9 cellular contexts compared by ENCODE assay signal in genomic region chr12:48197967-48198618, GRCh38. TPM values are rescaled to one million over a fixed set of nuclear protein-coding genes. Genes with fewer than 3 reads are reported as not detected.
DNase-seq lines count a peak whose midpoint lies in the region; ATAC-seq lines count a peak whose summit lies in the region.
"Had no signal": no experiment of that assay in that cellular context is flagged by ENCODE, and none has a peak within 500 bp of the region (broad histone marks: within the 10 kb centered on the region; RNA-seq: fewer than 3 reads in every experiment).

No MANE protein-coding gene starts in this region.

- peak overlapping the region; percentile 92 for H3K27ac Mint-ChIP-seq in activated T-cell treated with anti-CD3 and anti-CD28 coated beads, Interleukin-2, amount 50 U/mL, for 72 hours
- H3K27ac Mint-ChIP-seq in naive thymus-derived CD4-positive, alpha-beta T cell = peak overlapping the region; percentile 94 to 99 (median 96)
- H3K27ac Mint-ChIP-seq in stimulated activated effector memory CD8-positive, alpha-beta T cell treated with anti-CD3 and anti-CD28 coated beads, Interleukin-12 subunit alpha, Interleukin-12 subunit beta, amount 100 ng/mL, for 72 hours = peak overlapping the region; percentile 99

- H3K36me3 ChIP-seq in naive thymus-derived CD4-positive, alpha-beta T cell (ENCODE audit: control insufficient read depth in 2 of 3, insufficient read depth in 3 of 3, low read length in 3 of 3) = peaks cover 0 to 7% (median 0%) of the 10 kb centered on the region in 3 experiments

- POLR2A ChIA-PET in naive thymus-derived CD4-positive, alpha-beta T cell (lab: Charles Lee) = interaction anchor here (0.6 to 4.6 kb wide), 22 partner anchors 10 to 1119 kb away, joined by 3 to 56 read pairs (median 6); partner anchors contain the start of genes ASB8, CCDC184, KANSL2 and RPAP3

- peaks cover 11% of the 10 kb centered on the region in 2 donors for H3K9me3 Mint-ChIP-seq in activated T-cell treated with anti-CD3 and anti-CD28 coated beads, Interleukin-2, amount 50 U/mL, for 72 hours
- H3K9me3 Mint-ChIP-seq in naive thymus-derived CD4-positive, alpha-beta T cell = peaks cover 5 to 26% (median 20%) of the 10 kb centered on the region in 11 donors
- H3K9me3 Mint-ChIP-seq in stimulated activated effector memory CD8-positive, alpha-beta T cell treated with anti-CD3 and anti-CD28 coated beads, Interleukin-12 subunit alpha, Interleukin-12 subunit beta, amount 100 ng/mL, for 72 hours = peaks cover 4% of the 10 kb centered on the region

- peak overlapping the region; percentile 98 for H3K27ac ChIP-seq in naive thymus-derived CD4-positive, alpha-beta T cell (ENCODE audit: low read depth, low read length)

- peak overlapping the region; percentile 89 to 95 for H3K4me3 Mint-ChIP-seq in activated T-cell treated with anti-CD3 and anti-CD28 coated beads, Interleukin-2, amount 50 U/mL, for 72 hours
- H3K4me3 Mint-ChIP-seq in naive thymus-derived CD4-positive, alpha-beta T cell = peak overlapping the region; percentile 83 to 96 (median 92)
- peak overlapping the region; percentile 75 for H3K4me3 Mint-ChIP-seq in stimulated activated effector memory CD8-positive, alpha-beta T cell treated with anti-CD3 and anti-CD28 coated beads, Interleukin-12 subunit alpha, Interleukin-12 subunit beta, amount 100 ng/mL, for 72 hours

- DNase-seq in CD1c-positive myeloid dendritic cell (ENCODE audit: extremely low spot score) (peak; percentile 98), OCI-M2 (lab: John Stamatoyannopoulos, UW; ENCODE audit: unreplicated experiment) (peak; percentile 77), fibroblast of gingiva (ENCODE audit: low read depth) (peak; percentile 94)
- DNase-seq in activated T-cell treated with anti-CD3 and anti-CD28 coated beads, Interleukin-2, amount 50 U/mL, for 72 hours = peak; percentile 94 to 96
- DNase-seq in naive thymus-derived CD4-positive, alpha-beta T cell = peak; percentile 75 to 88 (median 86)
- DNase-seq in stimulated activated effector memory CD8-positive, alpha-beta T cell treated with anti-CD3 and anti-CD28 coated beads, Interleukin-12 subunit alpha, Interleukin-12 subunit beta, amount 100 ng/mL, for 72 hours (ENCODE audit: low spot score in 2 of 2) = peak; percentile 75 to 93

- CTCF ChIA-PET in naive thymus-derived CD4-positive, alpha-beta T cell (lab: Charles Lee) = interaction anchor here (1.0 to 4.7 kb wide), 7 partner anchors 10 to 235 kb away, joined by 3 to 33 read pairs (median 4); partner anchors contain the start of genes CCDC184 and TMEM106C

- H3K4me3 ChIP-seq in naive thymus-derived CD4-positive, alpha-beta T cell (ENCODE audit: low read length) = peak overlapping the region; percentile 89

- intact Hi-C loops in naive thymus-derived CD4-positive, alpha-beta T cell (cut with micrococcal nuclease) = loop anchor here (1.0 to 5.0 kb wide), 13 partner anchors 9 to 759 kb away; partner anchors contain the start of genes ASB8 (in 2 of the 2), CCDC184 (in 2 of the 2), CCNT1 (in 2 of the 2) and SENP1 (in 2 of the 2)

- H3K4me1 ChIP-seq in naive thymus-derived CD4-positive, alpha-beta T cell (ENCODE audit: control insufficient read depth in 2 of 2, insufficient read depth in 2 of 2, low read length in 2 of 2) = peaks cover 28% of the 10 kb centered on the region in 2 donors

- peaks cover 14 to 30% of the 10 kb centered on the region in 2 donors for H3K36me3 Mint-ChIP-seq in activated T-cell treated with anti-CD3 and anti-CD28 coated beads, Interleukin-2, amount 50 U/mL, for 72 hours (ENCODE audit: insufficient read depth in 2 of 2)
- peaks cover 10 to 31% (median 25%) of the 10 kb centered on the region in 5 donors for H3K36me3 Mint-ChIP-seq in naive thymus-derived CD4-positive, alpha-beta T cell
- peaks cover 6% of the 10 kb centered on the region for H3K36me3 Mint-ChIP-seq in stimulated activated effector memory CD8-positive, alpha-beta T cell treated with anti-CD3 and anti-CD28 coated beads, Interleukin-12 subunit alpha, Interleukin-12 subunit beta, amount 100 ng/mL, for 72 hours

- peak; percentile 99 for ATAC-seq in GM19372 (IDR thresholded peaks at IDR 0.05; ENCODE audit: low read depth, unreplicated experiment)
- peak; percentile 100 for ATAC-seq in HG03521 (IDR thresholded peaks at IDR 0.05; ENCODE audit: unreplicated experiment)
- peak; percentile 100 for ATAC-seq in activated T-cell treated with anti-CD3 and anti-CD28 coated beads, Interleukin-2, amount 50 U/mL, for 72 hours (replicated peaks in 1 of 2)
- ATAC-seq in naive thymus-derived CD4-positive, alpha-beta T cell = peak; percentile 97
- ATAC-seq in stimulated activated effector memory CD8-positive, alpha-beta T cell treated with anti-CD3 and anti-CD28 coated beads, Interleukin-12 subunit alpha, Interleukin-12 subunit beta, amount 100 ng/mL, for 72 hours = peak; percentile 100

- H3K27me3 Mint-ChIP-seq in activated T-cell treated with anti-CD3 and anti-CD28 coated beads, Interleukin-2, amount 50 U/mL, for 72 hours (ENCODE audit: low read depth) = peaks cover 18% of the 10 kb centered on the region
- peaks cover 0 to 28% (median 0%) of the 10 kb centered on the region in 5 donors for H3K27me3 Mint-ChIP-seq in naive thymus-derived CD4-positive, alpha-beta T cell

- peaks cover 0 to 12% (median 0%) of the 10 kb centered on the region in 3 experiments for H3K9me3 ChIP-seq in naive thymus-derived CD4-positive, alpha-beta T cell (ENCODE audit: control insufficient read depth in 2 of 3, low read length in 3 of 3)

- H3K4me1 Mint-ChIP-seq in activated T-cell treated with anti-CD3 and anti-CD28 coated beads, Interleukin-2, amount 50 U/mL, for 72 hours (ENCODE audit: low read depth) = peaks cover 40% of the 10 kb centered on the region
- peaks cover 31 to 53% (median 48%) of the 10 kb centered on the region in 7 donors for H3K4me1 Mint-ChIP-seq in naive thymus-derived CD4-positive, alpha-beta T cell
- H3K4me1 Mint-ChIP-seq in stimulated activated effector memory CD8-positive, alpha-beta T cell treated with anti-CD3 and anti-CD28 coated beads, Interleukin-12 subunit alpha, Interleukin-12 subunit beta, amount 100 ng/mL, for 72 hours = peaks cover 21% of the 10 kb centered on the region

- H3K27me3 ChIP-seq in naive thymus-derived CD4-positive, alpha-beta T cell (ENCODE audit: control insufficient read depth in 2 of 2, insufficient read depth in 2 of 2, low read length in 2 of 2) = no peaks in the 10 kb centered on the region

RNA-seq across cellular contexts. Expression of gene OR10AD1, which starts 5.0 kb away (rescaled TPM):
- total RNA-seq in activated T-cell treated with anti-CD3 and anti-CD28 coated beads, Interleukin-2, amount 50 U/mL, for 72 hours = not detected
- total RNA-seq in naive thymus-derived CD4-positive, alpha-beta T cell = not detected
- not detected for polyA plus RNA-seq in naive thymus-derived CD4-positive, alpha-beta T cell
- total RNA-seq: activated CD8-positive, alpha-beta memory T cell treated with anti-CD3 and anti-CD28 coated beads for 36 hours had no signal

RNA-seq across cellular contexts. Expression of gene CCDC184, which starts 14.6 kb away (rescaled TPM):
- total RNA-seq in activated T-cell treated with anti-CD3 and anti-CD28 coated beads, Interleukin-2, amount 50 U/mL, for 72 hours = under 1 TPM; 0.17 to 0.32 TPM
- 1 to 10 TPM in 2 of 5 experiments, under 1 TPM in 2, not detected in 1; 0.22 to 3.8 (median 1.8) TPM for total RNA-seq in naive thymus-derived CD4-positive, alpha-beta T cell
- under 1 TPM in 1 of 2 donors, not detected in 1; 0.21 TPM for polyA plus RNA-seq in naive thymus-derived CD4-positive, alpha-beta T cell

RNA-seq across cellular contexts. Expression of gene ASB8, which starts 40.8 kb away (rescaled TPM):
- total RNA-seq in activated T-cell treated with anti-CD3 and anti-CD28 coated beads, Interleukin-2, amount 50 U/mL, for 72 hours = 10 to 100 TPM; 52.3 to 61.8 TPM
- 10 to 100 TPM; 42.9 to 75.9 (median 54.9) TPM for total RNA-seq in naive thymus-derived CD4-positive, alpha-beta T cell
- polyA plus RNA-seq in naive thymus-derived CD4-positive, alpha-beta T cell = 10 to 100 TPM; 71.5 to 93.5 TPM

Comparison
In these comparisons a context has a peak if more than half of its experiments do, and no peak if none do; other contexts are left out.
1. Peak in every context shown above with its lines: DNase-seq, ATAC-seq, H3K4me3 ChIP-seq and H3K27ac ChIP-seq.